1 cellular context compared by ENCODE assay signal in the genomic region with DNA sequence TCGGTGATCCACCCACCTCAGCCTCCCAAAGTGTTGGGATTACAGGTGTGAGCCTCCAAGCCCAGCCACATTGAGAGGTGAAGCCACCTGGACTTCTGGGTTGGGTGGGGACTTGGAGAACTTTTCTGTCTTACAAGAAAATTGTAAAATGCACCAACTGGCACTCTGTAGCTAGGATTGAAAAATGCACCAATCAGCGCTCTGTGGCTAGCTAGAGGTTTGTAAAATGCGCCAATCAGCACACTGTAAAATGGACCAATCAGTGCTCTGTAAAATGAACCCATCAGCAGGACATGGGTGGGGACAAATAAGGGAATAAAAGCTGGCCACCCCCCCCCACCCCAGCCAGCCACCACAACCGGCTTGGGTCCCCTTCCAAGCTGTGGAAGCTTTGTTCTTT. TPM values are rescaled to one million over a fixed set of nuclear protein-coding genes. Genes with fewer than 3 reads are reported as not detected.
"Had no signal": no experiment of that assay in that cellular context is flagged by ENCODE, and none has a peak within 500 bp of the region (broad histone marks: within the 10 kb centered on the region; RNA-seq: fewer than 3 reads in every experiment).

No MANE protein-coding gene starts in this region.

RNA-seq across cellular contexts. Expression of gene HEYL, which starts 35.8 kb away (rescaled TPM):
- total RNA-seq: MCF 10A had no signal
